Comparison of ENCODE assay signal across 1 cellular context in the genomic region with DNA sequence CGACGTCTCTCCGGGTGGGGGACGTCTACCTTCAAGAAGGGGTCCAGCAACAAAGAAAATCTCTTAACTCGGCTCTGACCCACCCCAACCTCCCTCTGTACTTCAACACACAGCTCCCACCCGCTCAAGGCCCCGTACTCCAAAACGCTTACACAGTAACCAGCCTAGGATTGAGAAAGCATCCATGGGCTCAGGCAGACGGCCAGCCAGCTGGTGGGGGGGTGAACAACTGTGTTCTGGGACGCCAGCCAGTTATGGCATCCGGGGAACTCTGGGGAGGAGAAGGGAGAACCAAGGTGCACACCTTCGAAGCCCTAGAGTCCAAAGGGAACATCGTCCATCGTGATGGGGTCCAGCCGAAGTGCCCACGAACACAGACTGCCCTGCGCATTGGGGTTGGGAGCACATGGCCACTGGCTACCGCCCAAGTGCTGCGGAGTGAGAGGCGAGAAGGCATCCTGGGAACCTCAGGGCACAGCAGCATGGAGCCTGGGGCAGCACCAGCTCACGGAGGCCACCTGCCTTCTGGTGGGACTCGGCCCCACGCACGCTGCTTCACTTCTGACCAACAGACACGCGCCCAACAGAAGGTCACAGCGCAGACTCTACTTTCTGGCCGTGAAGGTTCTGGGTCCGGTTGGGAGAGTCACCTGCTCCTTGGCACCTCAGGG.
TF ChIP-seq lines count a peak whose summit lies in the region.

No MANE protein-coding gene starts in this region.

TF ChIP-seq in HepG2, 621 proteins besides CTCF, POLR2A, EP300 and RAD21 (continued from another document and continues in another):
- TF ChIP-seq, protein P1, sequence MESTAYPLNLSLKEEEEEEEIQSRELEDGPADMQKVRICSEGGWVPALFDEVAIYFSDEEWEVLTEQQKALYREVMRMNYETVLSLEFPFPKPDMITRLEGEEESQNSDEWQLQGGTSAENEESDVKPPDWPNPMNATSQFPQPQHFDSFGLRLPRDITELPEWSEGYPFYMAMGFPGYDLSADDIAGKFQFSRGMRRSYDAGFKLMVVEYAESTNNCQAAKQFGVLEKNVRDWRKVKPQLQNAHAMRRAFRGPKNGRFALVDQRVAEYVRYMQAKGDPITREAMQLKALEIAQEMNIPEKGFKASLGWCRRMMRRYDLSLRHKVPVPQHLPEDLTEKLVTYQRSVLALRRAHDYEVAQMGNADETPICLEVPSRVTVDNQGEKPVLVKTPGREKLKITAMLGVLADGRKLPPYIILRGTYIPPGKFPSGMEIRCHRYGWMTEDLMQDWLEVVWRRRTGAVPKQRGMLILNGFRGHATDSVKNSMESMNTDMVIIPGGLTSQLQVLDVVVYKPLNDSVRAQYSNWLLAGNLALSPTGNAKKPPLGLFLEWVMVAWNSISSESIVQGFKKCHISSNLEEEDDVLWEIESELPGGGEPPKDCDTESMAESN (CRISPR knock-in tag; conservative IDR thresholded peaks at IDR 0.05), result no peak
- TF ChIP-seq DNMT1 (CRISPR knock-in tag; IDR thresholded peaks at IDR 0.05), result peak; percentile 51
- TF ChIP-seq RBM39 (IDR thresholded peaks at IDR 0.05; ENCODE audit: low read depth, low read length, poor library complexity, severe bottlenecking), result peak; percentile 91
- TF ChIP-seq NFIB (CRISPR knock-in tag; IDR thresholded peaks at IDR 0.05; ENCODE audit: borderline replicate concordance), result no peak
- no peak for TF ChIP-seq ZKSCAN5 (CRISPR knock-in tag; IDR thresholded peaks at IDR 0.05)
- no peak for TF ChIP-seq POGZ (CRISPR knock-in tag; IDR thresholded peaks at IDR 0.05)
- no peak for TF ChIP-seq GTF2F1 (IDR thresholded peaks at IDR 0.05; ENCODE audit: low read length)
- TF ChIP-seq ZNF136 (CRISPR knock-in tag; IDR thresholded peaks at IDR 0.05; ENCODE audit: low read depth), result no peak
- TF ChIP-seq ESRRA (CRISPR knock-in tag; IDR thresholded peaks at IDR 0.05; ENCODE audit: low read depth), result peak; percentile 64
- TF ChIP-seq SOX6 (IDR thresholded peaks at IDR 0.05), result no peak
- TF ChIP-seq SOX6 (CRISPR knock-in tag; IDR thresholded peaks at IDR 0.05), result peak; percentile 70
- TF ChIP-seq ZNF12 (CRISPR knock-in tag; IDR thresholded peaks at IDR 0.05), result peak; percentile 23; the same call in 1 of the 2 replicates
- no peak for TF ChIP-seq ZNF33B (CRISPR knock-in tag; IDR thresholded peaks at IDR 0.05)
- TF ChIP-seq, protein P2, sequence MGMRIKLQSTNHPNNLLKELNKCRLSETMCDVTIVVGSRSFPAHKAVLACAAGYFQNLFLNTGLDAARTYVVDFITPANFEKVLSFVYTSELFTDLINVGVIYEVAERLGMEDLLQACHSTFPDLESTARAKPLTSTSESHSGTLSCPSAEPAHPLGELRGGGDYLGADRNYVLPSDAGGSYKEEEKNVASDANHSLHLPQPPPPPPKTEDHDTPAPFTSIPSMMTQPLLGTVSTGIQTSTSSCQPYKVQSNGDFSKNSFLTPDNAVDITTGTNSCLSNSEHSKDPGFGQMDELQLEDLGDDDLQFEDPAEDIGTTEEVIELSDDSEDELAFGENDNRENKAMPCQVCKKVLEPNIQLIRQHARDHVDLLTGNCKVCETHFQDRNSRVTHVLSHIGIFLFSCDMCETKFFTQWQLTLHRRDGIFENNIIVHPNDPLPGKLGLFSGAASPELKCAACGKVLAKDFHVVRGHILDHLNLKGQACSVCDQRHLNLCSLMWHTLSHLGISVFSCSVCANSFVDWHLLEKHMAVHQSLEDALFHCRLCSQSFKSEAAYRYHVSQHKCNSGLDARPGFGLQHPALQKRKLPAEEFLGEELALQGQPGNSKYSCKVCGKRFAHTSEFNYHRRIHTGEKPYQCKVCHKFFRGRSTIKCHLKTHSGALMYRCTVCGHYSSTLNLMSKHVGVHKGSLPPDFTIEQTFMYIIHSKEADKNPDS (CRISPR knock-in tag; IDR thresholded peaks at IDR 0.05), result no peak
- TF ChIP-seq ZNF672 (CRISPR knock-in tag; IDR thresholded peaks at IDR 0.05), result no peak
- no peak for TF ChIP-seq CC2D1A (CRISPR knock-in tag; IDR thresholded peaks at IDR 0.05)
- TF ChIP-seq, protein P3, sequence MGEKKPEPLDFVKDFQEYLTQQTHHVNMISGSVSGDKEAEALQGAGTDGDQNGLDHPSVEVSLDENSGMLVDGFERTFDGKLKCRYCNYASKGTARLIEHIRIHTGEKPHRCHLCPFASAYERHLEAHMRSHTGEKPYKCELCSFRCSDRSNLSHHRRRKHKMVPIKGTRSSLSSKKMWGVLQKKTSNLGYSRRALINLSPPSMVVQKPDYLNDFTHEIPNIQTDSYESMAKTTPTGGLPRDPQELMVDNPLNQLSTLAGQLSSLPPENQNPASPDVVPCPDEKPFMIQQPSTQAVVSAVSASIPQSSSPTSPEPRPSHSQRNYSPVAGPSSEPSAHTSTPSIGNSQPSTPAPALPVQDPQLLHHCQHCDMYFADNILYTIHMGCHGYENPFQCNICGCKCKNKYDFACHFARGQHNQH (CRISPR knock-in tag; IDR thresholded peaks at IDR 0.05), result no peak; the same call in 1 of the 2 replicates
- peak; percentile 73; the same call in 1 of the 2 replicates for TF ChIP-seq ZNF556 (CRISPR knock-in tag; IDR thresholded peaks at IDR 0.05; ENCODE audit: borderline replicate concordance)
- TF ChIP-seq USF2 (IDR thresholded peaks at IDR 0.05; ENCODE audit: low read depth, low read length), result peak; percentile 4; the same call in 1 of the 2 replicates
- TF ChIP-seq USF2 (CRISPR knock-in tag; IDR thresholded peaks at IDR 0.05; ENCODE audit: borderline replicate concordance), result no peak
- TF ChIP-seq SOX13 (IDR thresholded peaks at IDR 0.05), result no peak
- TF ChIP-seq SOX13 (CRISPR knock-in tag; conservative IDR thresholded peaks at IDR 0.05 in 1 of 2, IDR thresholded peaks at IDR 0.05 in 1 of 2), result no peak
- TF ChIP-seq ZBTB2 (CRISPR knock-in tag; IDR thresholded peaks at IDR 0.05; ENCODE audit: low read depth), result no peak
- TF ChIP-seq MAX (IDR thresholded peaks at IDR 0.05), result no peak
- TF ChIP-seq ZNF883 (CRISPR knock-in tag; IDR thresholded peaks at IDR 0.05; ENCODE audit: not compliant biosample characterization), result no peak
- no peak for TF ChIP-seq PAWR (CRISPR knock-in tag; IDR thresholded peaks at IDR 0.05; ENCODE audit: borderline replicate concordance)
- peak; percentile 98 for TF ChIP-seq FIP1L1 (IDR thresholded peaks at IDR 0.05; ENCODE audit: borderline replicate concordance, insufficient read depth, low read depth, low read length)
- TF ChIP-seq ADNP (CRISPR knock-in tag; IDR thresholded peaks at IDR 0.05), result no peak
- no peak for TF ChIP-seq YEATS2 (CRISPR knock-in tag; IDR thresholded peaks at IDR 0.05; ENCODE audit: borderline replicate concordance)
- TF ChIP-seq ZNF230 (CRISPR knock-in tag; IDR thresholded peaks at IDR 0.05), result 0 out of 2 replicates have a peak, but pooled peaks have one; percentile 76
- TF ChIP-seq ZFP91 (CRISPR knock-in tag; IDR thresholded peaks at IDR 0.05; ENCODE audit: borderline replicate concordance), result peak; percentile 38; the same call in 1 of the 2 replicates
- peak; percentile 96 for TF ChIP-seq SSRP1 (CRISPR knock-in tag; IDR thresholded peaks at IDR 0.05)
- TF ChIP-seq, protein P4, sequence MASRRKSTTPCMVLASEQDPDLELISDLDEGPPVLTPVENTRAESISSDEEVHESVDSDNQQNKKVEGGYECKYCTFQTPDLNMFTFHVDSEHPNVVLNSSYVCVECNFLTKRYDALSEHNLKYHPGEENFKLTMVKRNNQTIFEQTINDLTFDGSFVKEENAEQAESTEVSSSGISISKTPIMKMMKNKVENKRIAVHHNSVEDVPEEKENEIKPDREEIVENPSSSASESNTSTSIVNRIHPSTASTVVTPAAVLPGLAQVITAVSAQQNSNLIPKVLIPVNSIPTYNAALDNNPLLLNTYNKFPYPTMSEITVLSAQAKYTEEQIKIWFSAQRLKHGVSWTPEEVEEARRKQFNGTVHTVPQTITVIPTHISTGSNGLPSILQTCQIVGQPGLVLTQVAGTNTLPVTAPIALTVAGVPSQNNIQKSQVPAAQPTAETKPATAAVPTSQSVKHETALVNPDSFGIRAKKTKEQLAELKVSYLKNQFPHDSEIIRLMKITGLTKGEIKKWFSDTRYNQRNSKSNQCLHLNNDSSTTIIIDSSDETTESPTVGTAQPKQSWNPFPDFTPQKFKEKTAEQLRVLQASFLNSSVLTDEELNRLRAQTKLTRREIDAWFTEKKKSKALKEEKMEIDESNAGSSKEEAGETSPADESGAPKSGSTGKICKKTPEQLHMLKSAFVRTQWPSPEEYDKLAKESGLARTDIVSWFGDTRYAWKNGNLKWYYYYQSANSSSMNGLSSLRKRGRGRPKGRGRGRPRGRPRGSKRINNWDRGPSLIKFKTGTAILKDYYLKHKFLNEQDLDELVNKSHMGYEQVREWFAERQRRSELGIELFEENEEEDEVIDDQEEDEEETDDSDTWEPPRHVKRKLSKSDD (CRISPR knock-in tag; IDR thresholded peaks at IDR 0.05; ENCODE audit: low read depth), result no peak
- TF ChIP-seq FOXC1 (CRISPR knock-in tag; IDR thresholded peaks at IDR 0.05; ENCODE audit: borderline replicate concordance), result 0 out of 2 replicates have a peak, but pooled peaks have one; percentile 24
- no peak for TF ChIP-seq ZNF441 (CRISPR knock-in tag; IDR thresholded peaks at IDR 0.05; ENCODE audit: borderline replicate concordance)
- no peak for TF ChIP-seq CBX2 (IDR thresholded peaks at IDR 0.05; ENCODE audit: low read depth, low read length)
- TF ChIP-seq CBX2 (CRISPR knock-in tag; IDR thresholded peaks at IDR 0.05; ENCODE audit: low read depth), result no peak
- TF ChIP-seq GRHL1 (CRISPR knock-in tag; conservative IDR thresholded peaks at IDR 0.05), result no peak
- TF ChIP-seq ZSCAN5A (CRISPR knock-in tag; IDR thresholded peaks at IDR 0.05; ENCODE audit: borderline replicate concordance), result no peak
